In the genomic region with DNA sequence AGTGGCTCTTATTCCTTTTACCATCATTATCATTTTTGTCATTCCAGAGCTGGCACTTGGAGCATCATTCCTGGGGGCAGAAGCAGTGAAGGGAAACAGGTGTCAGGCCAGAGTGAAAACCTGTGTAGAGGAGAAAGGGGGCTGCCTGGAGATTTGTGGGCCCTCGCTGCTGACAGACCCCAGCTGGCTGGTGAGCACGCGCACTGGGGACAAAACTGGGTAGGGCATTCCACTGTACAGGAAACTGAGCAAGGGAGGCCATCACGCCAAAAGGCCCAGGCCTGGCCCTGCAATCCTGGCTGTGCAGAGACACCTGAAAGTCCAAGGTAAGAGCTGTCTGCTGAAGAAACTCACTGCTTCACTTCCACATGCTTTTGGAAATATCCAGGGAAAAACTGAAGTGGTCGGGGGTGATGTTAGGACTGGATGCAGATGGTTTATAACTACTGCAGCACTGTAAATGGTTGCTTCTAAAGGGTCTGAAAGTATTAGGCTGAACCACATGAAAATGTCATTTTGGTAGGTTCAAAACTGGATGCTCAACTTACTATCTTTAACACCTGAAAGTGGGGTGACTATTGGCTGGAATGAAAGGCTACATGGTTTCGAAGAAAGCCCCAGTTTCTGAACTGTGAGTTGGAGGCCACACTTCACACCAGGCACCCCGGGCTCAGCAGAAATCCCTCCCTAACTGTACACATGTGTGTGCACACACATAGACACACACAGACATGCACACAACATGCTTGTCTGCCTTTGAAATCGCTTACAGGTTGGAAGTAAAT, we compare ENCODE assay signal across 1 cellular context.
TF ChIP-seq lines count a peak whose summit lies in the region.

No MANE protein-coding gene starts in this region.

TF ChIP-seq in WTC11, 78 proteins besides CTCF, POLR2A, EP300 and RAD21 (continued from another document):
- TF ChIP-seq, protein P1, sequence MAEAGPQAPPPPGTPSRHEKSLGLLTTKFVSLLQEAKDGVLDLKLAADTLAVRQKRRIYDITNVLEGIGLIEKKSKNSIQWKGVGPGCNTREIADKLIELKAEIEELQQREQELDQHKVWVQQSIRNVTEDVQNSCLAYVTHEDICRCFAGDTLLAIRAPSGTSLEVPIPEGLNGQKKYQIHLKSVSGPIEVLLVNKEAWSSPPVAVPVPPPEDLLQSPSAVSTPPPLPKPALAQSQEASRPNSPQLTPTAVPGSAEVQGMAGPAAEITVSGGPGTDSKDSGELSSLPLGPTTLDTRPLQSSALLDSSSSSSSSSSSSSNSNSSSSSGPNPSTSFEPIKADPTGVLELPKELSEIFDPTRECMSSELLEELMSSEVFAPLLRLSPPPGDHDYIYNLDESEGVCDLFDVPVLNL (CRISPR knock-in tag; IDR thresholded peaks at IDR 0.05; ENCODE audit: borderline replicate concordance, low read depth): no peak
- TF ChIP-seq FOXK1 (CRISPR knock-in tag; IDR thresholded peaks at IDR 0.05): no peak
- TF ChIP-seq, protein P2, sequence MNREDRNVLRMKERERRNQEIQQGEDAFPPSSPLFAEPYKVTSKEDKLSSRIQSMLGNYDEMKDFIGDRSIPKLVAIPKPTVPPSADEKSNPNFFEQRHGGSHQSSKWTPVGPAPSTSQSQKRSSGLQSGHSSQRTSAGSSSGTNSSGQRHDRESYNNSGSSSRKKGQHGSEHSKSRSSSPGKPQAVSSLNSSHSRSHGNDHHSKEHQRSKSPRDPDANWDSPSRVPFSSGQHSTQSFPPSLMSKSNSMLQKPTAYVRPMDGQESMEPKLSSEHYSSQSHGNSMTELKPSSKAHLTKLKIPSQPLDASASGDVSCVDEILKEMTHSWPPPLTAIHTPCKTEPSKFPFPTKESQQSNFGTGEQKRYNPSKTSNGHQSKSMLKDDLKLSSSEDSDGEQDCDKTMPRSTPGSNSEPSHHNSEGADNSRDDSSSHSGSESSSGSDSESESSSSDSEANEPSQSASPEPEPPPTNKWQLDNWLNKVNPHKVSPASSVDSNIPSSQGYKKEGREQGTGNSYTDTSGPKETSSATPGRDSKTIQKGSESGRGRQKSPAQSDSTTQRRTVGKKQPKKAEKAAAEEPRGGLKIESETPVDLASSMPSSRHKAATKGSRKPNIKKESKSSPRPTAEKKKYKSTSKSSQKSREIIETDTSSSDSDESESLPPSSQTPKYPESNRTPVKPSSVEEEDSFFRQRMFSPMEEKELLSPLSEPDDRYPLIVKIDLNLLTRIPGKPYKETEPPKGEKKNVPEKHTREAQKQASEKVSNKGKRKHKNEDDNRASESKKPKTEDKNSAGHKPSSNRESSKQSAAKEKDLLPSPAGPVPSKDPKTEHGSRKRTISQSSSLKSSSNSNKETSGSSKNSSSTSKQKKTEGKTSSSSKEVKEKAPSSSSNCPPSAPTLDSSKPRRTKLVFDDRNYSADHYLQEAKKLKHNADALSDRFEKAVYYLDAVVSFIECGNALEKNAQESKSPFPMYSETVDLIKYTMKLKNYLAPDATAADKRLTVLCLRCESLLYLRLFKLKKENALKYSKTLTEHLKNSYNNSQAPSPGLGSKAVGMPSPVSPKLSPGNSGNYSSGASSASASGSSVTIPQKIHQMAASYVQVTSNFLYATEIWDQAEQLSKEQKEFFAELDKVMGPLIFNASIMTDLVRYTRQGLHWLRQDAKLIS (CRISPR knock-in tag; IDR thresholded peaks at IDR 0.05; ENCODE audit: borderline replicate concordance): no peak
